Comparison of ENCODE assay signal across 8 cellular contexts in genomic region chr7:129613016-129613337, GRCh38. TPM values are rescaled to one million over a fixed set of nuclear protein-coding genes. Genes with fewer than 3 reads are reported as not detected.
DNase-seq lines count a peak whose midpoint lies in the region; ATAC-seq and TF ChIP-seq lines count a peak whose summit lies in the region.

No MANE protein-coding gene starts in this region.

- no peaks in the 10 kb centered on the region for H3K9me3 Mint-ChIP-seq in nephron progenitor cell

- H3K27me3 ChIP-seq in BJ (ENCODE audit: control insufficient read depth, insufficient read depth, low read length) (no peaks in the 10 kb centered on the region), duodenal mucosa (ENCODE audit: control insufficient read depth in 1 of 2, insufficient read depth in 2 of 2, low read length in 2 of 2) (no peaks in the 10 kb centered on the region)

- CTCF ChIA-PET in BJ (lab: Yijun Ruan, JAX): interaction anchor here (0.5 to 2.3 kb wide), 16 partner anchors 10 to 400 kb away, joined by 3 to 15 read pairs (median 3); no protein-coding TSS in a partner anchor

- H3K9ac ChIP-seq in duodenal mucosa (ENCODE audit: low read depth in 1 of 2, low read length in 2 of 2): peak overlapping the region; percentile 72 to 74

- H3K27ac ChIP-seq in duodenal mucosa (ENCODE audit: low read depth, low read length): no peak overlapping the region

- H3K27ac Mint-ChIP-seq in nephron progenitor cell: peak overlapping the region; percentile 99

- H3K36me3 Mint-ChIP-seq in nephron progenitor cell (ENCODE audit: low read depth): peaks cover 28% of the 10 kb centered on the region

- peaks cover 51% of the 10 kb centered on the region for H3K4me1 Mint-ChIP-seq in nephron progenitor cell

- peaks cover 4% of the 10 kb centered on the region for H3K27me3 Mint-ChIP-seq in nephron progenitor cell (ENCODE audit: low read depth, poor library complexity)

- H3K9me3 ChIP-seq in duodenal mucosa (ENCODE audit: control insufficient read depth in 1 of 2, low read length in 2 of 2): no peaks in the 10 kb centered on the region

- peaks cover 26 to 27% of the 10 kb centered on the region in 2 donors for H3K4me1 ChIP-seq in duodenal mucosa (ENCODE audit: control insufficient read depth in 1 of 2, insufficient read depth in 2 of 2, low read length in 2 of 2)

- POLR2A ChIA-PET in BJ (lab: Charles Lee): interaction anchor here (0.7 kb wide), 1 partner anchor 134 kb away, joined by 3 read pairs; no protein-coding TSS in a partner anchor

- H3K36me3 ChIP-seq in BJ (ENCODE audit: control insufficient read depth, insufficient read depth, low read length) (no peaks in the 10 kb centered on the region; the same call in 1 of the 2 replicates), duodenal mucosa (ENCODE audit: control insufficient read depth in 1 of 2, insufficient read depth in 2 of 2, low read length in 2 of 2) (peaks cover 0 to 12% of the 10 kb centered on the region in 2 donors)

- TF ChIP-seq CTCF in BJ (IDR thresholded peaks at IDR 0.05; ENCODE audit: insufficient read depth, low read depth, low read length) (no peak), NB4 (IDR thresholded peaks at IDR 0.05; ENCODE audit: low read depth, low read length) (no peak), nephron progenitor cell (IDR thresholded peaks at IDR 0.05) (no peak)

- H3K4me3 ChIP-seq in BJ (ENCODE audit: low read depth, low read length) (peak overlapping the region; percentile 62), NB4 (ENCODE audit: low read depth, low read length) (peak overlapping the region; percentile 93), duodenal mucosa (ENCODE audit: low read depth in 1 of 2, low read length in 2 of 2) (peak overlapping the region; percentile 85 to 97)

- peak overlapping the region; percentile 97 for H3K4me3 Mint-ChIP-seq in nephron progenitor cell

- TF ChIP-seq POLR2A in NB4 (IDR thresholded peaks at IDR 0.05; ENCODE audit: extremely low read depth, insufficient read length): no peak

- no peak for ATAC-seq in GM21390 (IDR thresholded peaks at IDR 0.05; ENCODE audit: unreplicated experiment)

- no peak for DNase-seq in BJ (ENCODE audit: low read depth)
- DNase-seq in NB4 (ENCODE audit: low read depth): no peak
- no peak for DNase-seq in nephron progenitor cell
- DNase-seq in islet precursor cell: no peak
- no peak for DNase-seq in NOMO-1 (lab: John Stamatoyannopoulos, UW; ENCODE audit: unreplicated experiment in 2 of 2)
- DNase-seq in glomerular visceral epithelial cell (ENCODE audit: extremely low spot score): no peak

RNA-seq across cellular contexts. Expression of gene NRF1, which starts 1.5 kb away (rescaled TPM):
- 13.0 and 13.3 TPM in 2 replicates for polyA plus RNA-seq in BJ (2011; rRNA removed)
- polyA minus RNA-seq in BJ (2011; rRNA and poly(A)+ RNA removed): 18.9 and 23.0 TPM in 2 replicates
